ENCODE assay signal across 1 cellular context in genomic region chr19:750640-751423, GRCh38.
TF ChIP-seq lines count a peak whose summit lies in the region.

MISP (plus strand) TSS chr19:751112; CDS start chr19:756947, 5,835 bp downstream.

TF ChIP-seq in WTC11, 78 proteins besides CTCF, POLR2A, EP300 and RAD21 (continued from another document):
- no peak for TF ChIP-seq ERG (CRISPR knock-in tag; IDR thresholded peaks at IDR 0.05)
- no peak for TF ChIP-seq IRF2 (CRISPR knock-in tag; IDR thresholded peaks at IDR 0.05; ENCODE audit: borderline replicate concordance, low read depth)
- TF ChIP-seq KAT7 (CRISPR knock-in tag; IDR thresholded peaks at IDR 0.05; ENCODE audit: borderline replicate concordance), result no peak
- no peak for TF ChIP-seq ZNF671 (CRISPR knock-in tag; IDR thresholded peaks at IDR 0.05)
- no peak for TF ChIP-seq MXD4 (CRISPR knock-in tag; IDR thresholded peaks at IDR 0.05; ENCODE audit: borderline replicate concordance)
- no peak for TF ChIP-seq SMAD4 (CRISPR knock-in tag; IDR thresholded peaks at IDR 0.05)
- TF ChIP-seq ZNF396 (CRISPR knock-in tag; IDR thresholded peaks at IDR 0.05; ENCODE audit: borderline replicate concordance), result no peak
